ENCODE assay signal across 1 cellular context in the genomic region with DNA sequence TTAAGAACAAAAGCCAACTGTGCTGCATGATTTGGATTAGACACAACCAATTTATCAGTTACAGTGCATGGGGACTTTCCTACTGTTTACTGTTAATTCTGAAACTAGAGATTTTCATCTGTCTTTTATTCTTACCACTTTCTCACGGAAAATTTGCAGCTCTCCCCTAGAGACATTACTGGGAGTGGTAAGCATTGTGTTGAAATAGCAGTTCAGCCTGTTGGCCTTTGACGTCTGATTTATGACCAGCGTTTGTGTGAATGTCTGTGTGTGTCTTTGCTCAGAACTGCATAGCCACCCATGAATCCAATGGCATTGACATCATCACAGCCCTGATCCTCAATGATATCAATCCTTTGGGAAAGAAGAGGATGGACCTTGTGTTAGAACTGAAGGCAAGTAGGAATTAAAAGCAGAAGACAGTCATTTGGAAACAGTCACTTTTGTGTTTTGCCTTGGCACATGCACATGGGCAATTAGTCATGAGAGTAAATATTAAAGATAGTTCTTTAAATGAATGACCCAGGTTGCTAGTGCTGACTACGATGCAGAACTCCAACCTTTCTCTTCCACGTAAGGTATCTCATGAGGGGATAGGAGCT.
TF ChIP-seq lines count a peak whose summit lies in the region.

No MANE protein-coding gene starts in this region.

TF ChIP-seq in GM12878, 131 proteins besides CTCF, POLR2A, EP300 and RAD21 (continued from another document and continues in another):
- TF ChIP-seq, protein P1, sequence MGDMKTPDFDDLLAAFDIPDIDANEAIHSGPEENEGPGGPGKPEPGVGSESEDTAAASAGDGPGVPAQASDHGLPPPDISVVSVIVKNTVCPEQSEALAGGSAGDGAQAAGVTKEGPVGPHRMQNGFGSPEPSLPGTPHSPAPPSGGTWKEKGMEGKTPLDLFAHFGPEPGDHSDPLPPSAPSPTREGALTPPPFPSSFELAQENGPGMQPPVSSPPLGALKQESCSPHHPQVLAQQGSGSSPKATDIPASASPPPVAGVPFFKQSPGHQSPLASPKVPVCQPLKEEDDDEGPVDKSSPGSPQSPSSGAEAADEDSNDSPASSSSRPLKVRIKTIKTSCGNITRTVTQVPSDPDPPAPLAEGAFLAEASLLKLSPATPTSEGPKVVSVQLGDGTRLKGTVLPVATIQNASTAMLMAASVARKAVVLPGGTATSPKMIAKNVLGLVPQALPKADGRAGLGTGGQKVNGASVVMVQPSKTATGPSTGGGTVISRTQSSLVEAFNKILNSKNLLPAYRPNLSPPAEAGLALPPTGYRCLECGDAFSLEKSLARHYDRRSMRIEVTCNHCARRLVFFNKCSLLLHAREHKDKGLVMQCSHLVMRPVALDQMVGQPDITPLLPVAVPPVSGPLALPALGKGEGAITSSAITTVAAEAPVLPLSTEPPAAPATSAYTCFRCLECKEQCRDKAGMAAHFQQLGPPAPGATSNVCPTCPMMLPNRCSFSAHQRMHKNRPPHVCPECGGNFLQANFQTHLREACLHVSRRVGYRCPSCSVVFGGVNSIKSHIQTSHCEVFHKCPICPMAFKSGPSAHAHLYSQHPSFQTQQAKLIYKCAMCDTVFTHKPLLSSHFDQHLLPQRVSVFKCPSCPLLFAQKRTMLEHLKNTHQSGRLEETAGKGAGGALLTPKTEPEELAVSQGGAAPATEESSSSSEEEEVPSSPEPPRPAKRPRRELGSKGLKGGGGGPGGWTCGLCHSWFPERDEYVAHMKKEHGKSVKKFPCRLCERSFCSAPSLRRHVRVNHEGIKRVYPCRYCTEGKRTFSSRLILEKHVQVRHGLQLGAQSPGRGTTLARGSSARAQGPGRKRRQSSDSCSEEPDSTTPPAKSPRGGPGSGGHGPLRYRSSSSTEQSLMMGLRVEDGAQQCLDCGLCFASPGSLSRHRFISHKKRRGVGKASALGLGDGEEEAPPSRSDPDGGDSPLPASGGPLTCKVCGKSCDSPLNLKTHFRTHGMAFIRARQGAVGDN (IDR thresholded peaks at IDR 0.05): peak; percentile 100
- TF ChIP-seq IRF4 (IDR thresholded peaks at IDR 0.05; ENCODE audit: low read depth, low read length) (peak; percentile 85; the same call in 1 of the 2 replicates), TCF7 (IDR thresholded peaks at IDR 0.05; ENCODE audit: borderline replicate concordance) (0 out of 2 replicates have a peak, but pooled peaks have one; percentile 51), POLR2AphosphoS2 (IDR thresholded peaks at IDR 0.05; ENCODE audit: low read depth, low read length) (no peak), POLR2AphosphoS5 (IDR thresholded peaks at IDR 0.05; ENCODE audit: low read length) (peak; percentile 67), BRCA1 (IDR thresholded peaks at IDR 0.05; ENCODE audit: low read depth, low read length) (no peak), EZH2 (IDR thresholded peaks at IDR 0.05; ENCODE audit: borderline replicate concordance, control insufficient read depth, low read depth, low read length) (no peak), FOS (IDR thresholded peaks at IDR 0.05; ENCODE audit: borderline replicate concordance, extremely low read depth, insufficient read length) (no peak), NFXL1 (IDR thresholded peaks at IDR 0.05; ENCODE audit: borderline replicate concordance) (no peak), RCOR1 (conservative IDR thresholded peaks at IDR 0.05; ENCODE audit: low read depth, low read length) (no peak), KDM1A (IDR thresholded peaks at IDR 0.05; ENCODE audit: borderline replicate concordance) (no peak), NFYA (IDR thresholded peaks at IDR 0.05; ENCODE audit: borderline replicate concordance, low read depth, low read length) (no peak), SUZ12 (IDR thresholded peaks at IDR 0.05; ENCODE audit: unreplicated experiment) (no peak), CBX5 (IDR thresholded peaks at IDR 0.05; ENCODE audit: low read depth) (peak; percentile 79; the same call in 1 of the 2 replicates), NBN (IDR thresholded peaks at IDR 0.05) (peak; percentile 93), HCFC1 (IDR thresholded peaks at IDR 0.05; ENCODE audit: low read length) (no peak), HDGF (IDR thresholded peaks at IDR 0.05) (peak; percentile 94), IKZF2 (IDR thresholded peaks at IDR 0.05) (peak; percentile 91 to 95), MYB (IDR thresholded peaks at IDR 0.05; ENCODE audit: borderline replicate concordance, low read depth, low read length) (peak; percentile 93)
- TF ChIP-seq, protein P2, sequence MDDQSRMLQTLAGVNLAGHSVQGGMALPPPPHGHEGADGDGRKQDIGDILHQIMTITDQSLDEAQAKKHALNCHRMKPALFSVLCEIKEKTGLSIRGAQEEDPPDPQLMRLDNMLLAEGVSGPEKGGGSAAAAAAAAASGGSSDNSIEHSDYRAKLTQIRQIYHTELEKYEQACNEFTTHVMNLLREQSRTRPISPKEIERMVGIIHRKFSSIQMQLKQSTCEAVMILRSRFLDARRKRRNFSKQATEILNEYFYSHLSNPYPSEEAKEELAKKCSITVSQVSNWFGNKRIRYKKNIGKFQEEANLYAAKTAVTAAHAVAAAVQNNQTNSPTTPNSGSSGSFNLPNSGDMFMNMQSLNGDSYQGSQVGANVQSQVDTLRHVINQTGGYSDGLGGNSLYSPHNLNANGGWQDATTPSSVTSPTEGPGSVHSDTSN (IDR thresholded peaks at IDR 0.05; ENCODE audit: insufficient replicate concordance, low read depth, low read length): peak; percentile 76
- TF ChIP-seq, protein P3, sequence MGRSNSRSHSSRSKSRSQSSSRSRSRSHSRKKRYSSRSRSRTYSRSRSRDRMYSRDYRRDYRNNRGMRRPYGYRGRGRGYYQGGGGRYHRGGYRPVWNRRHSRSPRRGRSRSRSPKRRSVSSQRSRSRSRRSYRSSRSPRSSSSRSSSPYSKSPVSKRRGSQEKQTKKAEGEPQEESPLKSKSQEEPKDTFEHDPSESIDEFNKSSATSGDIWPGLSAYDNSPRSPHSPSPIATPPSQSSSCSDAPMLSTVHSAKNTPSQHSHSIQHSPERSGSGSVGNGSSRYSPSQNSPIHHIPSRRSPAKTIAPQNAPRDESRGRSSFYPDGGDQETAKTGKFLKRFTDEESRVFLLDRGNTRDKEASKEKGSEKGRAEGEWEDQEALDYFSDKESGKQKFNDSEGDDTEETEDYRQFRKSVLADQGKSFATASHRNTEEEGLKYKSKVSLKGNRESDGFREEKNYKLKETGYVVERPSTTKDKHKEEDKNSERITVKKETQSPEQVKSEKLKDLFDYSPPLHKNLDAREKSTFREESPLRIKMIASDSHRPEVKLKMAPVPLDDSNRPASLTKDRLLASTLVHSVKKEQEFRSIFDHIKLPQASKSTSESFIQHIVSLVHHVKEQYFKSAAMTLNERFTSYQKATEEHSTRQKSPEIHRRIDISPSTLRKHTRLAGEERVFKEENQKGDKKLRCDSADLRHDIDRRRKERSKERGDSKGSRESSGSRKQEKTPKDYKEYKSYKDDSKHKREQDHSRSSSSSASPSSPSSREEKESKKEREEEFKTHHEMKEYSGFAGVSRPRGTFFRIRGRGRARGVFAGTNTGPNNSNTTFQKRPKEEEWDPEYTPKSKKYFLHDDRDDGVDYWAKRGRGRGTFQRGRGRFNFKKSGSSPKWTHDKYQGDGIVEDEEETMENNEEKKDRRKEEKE (IDR thresholded peaks at IDR 0.05): no peak
- TF ChIP-seq, protein P4, sequence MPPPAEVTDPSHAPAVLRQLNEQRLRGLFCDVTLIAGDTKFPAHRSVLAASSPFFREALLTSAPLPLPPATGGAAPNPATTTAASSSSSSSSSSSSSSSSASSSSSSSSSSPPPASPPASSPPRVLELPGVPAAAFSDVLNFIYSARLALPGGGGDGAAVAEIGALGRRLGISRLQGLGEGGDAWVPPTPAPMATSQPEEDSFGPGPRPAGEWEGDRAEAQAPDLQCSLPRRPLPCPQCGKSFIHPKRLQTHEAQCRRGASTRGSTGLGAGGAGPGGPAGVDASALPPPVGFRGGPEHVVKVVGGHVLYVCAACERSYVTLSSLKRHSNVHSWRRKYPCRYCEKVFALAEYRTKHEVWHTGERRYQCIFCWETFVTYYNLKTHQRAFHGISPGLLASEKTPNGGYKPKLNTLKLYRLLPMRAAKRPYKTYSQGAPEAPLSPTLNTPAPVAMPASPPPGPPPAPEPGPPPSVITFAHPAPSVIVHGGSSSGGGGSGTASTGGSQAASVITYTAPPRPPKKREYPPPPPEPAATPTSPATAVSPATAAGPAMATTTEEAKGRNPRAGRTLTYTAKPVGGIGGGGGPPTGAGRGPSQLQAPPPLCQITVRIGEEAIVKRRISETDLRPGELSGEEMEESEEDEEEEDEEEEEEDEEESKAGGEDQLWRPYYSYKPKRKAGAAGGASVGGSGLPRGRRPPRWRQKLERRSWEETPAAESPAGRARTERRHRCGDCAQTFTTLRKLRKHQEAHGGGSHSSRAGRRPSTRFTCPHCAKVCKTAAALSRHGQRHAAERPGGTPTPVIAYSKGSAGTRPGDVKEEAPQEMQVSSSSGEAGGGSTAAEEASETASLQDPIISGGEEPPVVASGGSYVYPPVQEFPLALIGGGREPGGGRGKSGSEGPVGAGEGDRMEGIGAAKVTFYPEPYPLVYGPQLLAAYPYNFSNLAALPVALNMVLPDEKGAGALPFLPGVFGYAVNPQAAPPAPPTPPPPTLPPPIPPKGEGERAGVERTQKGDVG (CRISPR knock-in tag; IDR thresholded peaks at IDR 0.05): 0 out of 2 replicates have a peak, but pooled peaks have one; percentile 59
- TF ChIP-seq, protein P5, sequence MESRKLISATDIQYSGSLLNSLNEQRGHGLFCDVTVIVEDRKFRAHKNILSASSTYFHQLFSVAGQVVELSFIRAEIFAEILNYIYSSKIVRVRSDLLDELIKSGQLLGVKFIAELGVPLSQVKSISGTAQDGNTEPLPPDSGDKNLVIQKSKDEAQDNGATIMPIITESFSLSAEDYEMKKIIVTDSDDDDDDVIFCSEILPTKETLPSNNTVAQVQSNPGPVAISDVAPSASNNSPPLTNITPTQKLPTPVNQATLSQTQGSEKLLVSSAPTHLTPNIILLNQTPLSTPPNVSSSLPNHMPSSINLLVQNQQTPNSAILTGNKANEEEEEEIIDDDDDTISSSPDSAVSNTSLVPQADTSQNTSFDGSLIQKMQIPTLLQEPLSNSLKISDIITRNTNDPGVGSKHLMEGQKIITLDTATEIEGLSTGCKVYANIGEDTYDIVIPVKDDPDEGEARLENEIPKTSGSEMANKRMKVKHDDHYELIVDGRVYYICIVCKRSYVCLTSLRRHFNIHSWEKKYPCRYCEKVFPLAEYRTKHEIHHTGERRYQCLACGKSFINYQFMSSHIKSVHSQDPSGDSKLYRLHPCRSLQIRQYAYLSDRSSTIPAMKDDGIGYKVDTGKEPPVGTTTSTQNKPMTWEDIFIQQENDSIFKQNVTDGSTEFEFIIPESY (IDR thresholded peaks at IDR 0.05): no peak
- TF ChIP-seq, protein P6, sequence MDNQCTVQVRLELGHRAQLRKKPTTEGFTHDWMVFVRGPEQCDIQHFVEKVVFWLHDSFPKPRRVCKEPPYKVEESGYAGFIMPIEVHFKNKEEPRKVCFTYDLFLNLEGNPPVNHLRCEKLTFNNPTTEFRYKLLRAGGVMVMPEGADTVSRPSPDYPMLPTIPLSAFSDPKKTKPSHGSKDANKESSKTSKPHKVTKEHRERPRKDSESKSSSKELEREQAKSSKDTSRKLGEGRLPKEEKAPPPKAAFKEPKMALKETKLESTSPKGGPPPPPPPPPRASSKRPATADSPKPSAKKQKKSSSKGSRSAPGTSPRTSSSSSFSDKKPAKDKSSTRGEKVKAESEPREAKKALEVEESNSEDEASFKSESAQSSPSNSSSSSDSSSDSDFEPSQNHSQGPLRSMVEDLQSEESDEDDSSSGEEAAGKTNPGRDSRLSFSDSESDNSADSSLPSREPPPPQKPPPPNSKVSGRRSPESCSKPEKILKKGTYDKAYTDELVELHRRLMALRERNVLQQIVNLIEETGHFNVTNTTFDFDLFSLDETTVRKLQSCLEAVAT (IDR thresholded peaks at IDR 0.05): peak; percentile 77; the same call in 1 of the 2 replicates
- TF ChIP-seq, protein P7, sequence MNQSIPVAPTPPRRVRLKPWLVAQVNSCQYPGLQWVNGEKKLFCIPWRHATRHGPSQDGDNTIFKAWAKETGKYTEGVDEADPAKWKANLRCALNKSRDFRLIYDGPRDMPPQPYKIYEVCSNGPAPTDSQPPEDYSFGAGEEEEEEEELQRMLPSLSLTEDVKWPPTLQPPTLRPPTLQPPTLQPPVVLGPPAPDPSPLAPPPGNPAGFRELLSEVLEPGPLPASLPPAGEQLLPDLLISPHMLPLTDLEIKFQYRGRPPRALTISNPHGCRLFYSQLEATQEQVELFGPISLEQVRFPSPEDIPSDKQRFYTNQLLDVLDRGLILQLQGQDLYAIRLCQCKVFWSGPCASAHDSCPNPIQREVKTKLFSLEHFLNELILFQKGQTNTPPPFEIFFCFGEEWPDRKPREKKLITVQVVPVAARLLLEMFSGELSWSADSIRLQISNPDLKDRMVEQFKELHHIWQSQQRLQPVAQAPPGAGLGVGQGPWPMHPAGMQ (IDR thresholded peaks at IDR 0.05; ENCODE audit: borderline replicate concordance): no peak
- TF ChIP-seq, protein P8, sequence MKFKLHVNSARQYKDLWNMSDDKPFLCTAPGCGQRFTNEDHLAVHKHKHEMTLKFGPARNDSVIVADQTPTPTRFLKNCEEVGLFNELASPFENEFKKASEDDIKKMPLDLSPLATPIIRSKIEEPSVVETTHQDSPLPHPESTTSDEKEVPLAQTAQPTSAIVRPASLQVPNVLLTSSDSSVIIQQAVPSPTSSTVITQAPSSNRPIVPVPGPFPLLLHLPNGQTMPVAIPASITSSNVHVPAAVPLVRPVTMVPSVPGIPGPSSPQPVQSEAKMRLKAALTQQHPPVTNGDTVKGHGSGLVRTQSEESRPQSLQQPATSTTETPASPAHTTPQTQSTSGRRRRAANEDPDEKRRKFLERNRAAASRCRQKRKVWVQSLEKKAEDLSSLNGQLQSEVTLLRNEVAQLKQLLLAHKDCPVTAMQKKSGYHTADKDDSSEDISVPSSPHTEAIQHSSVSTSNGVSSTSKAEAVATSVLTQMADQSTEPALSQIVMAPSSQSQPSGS (IDR thresholded peaks at IDR 0.05; ENCODE audit: low read length): peak; percentile 99
- TF ChIP-seq, protein P9, sequence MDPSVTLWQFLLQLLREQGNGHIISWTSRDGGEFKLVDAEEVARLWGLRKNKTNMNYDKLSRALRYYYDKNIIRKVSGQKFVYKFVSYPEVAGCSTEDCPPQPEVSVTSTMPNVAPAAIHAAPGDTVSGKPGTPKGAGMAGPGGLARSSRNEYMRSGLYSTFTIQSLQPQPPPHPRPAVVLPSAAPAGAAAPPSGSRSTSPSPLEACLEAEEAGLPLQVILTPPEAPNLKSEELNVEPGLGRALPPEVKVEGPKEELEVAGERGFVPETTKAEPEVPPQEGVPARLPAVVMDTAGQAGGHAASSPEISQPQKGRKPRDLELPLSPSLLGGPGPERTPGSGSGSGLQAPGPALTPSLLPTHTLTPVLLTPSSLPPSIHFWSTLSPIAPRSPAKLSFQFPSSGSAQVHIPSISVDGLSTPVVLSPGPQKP (IDR thresholded peaks at IDR 0.05; ENCODE audit: low read depth, low read length): no peak
- TF ChIP-seq, protein P10, sequence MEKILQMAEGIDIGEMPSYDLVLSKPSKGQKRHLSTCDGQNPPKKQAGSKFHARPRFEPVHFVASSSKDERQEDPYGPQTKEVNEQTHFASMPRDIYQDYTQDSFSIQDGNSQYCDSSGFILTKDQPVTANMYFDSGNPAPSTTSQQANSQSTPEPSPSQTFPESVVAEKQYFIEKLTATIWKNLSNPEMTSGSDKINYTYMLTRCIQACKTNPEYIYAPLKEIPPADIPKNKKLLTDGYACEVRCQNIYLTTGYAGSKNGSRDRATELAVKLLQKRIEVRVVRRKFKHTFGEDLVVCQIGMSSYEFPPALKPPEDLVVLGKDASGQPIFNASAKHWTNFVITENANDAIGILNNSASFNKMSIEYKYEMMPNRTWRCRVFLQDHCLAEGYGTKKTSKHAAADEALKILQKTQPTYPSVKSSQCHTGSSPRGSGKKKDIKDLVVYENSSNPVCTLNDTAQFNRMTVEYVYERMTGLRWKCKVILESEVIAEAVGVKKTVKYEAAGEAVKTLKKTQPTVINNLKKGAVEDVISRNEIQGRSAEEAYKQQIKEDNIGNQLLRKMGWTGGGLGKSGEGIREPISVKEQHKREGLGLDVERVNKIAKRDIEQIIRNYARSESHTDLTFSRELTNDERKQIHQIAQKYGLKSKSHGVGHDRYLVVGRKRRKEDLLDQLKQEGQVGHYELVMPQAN (conservative IDR thresholded peaks at IDR 0.05): 0 out of 2 replicates have a peak, but pooled peaks have one; percentile 41
